20 cellular contexts compared by ENCODE assay signal in the genomic region with DNA sequence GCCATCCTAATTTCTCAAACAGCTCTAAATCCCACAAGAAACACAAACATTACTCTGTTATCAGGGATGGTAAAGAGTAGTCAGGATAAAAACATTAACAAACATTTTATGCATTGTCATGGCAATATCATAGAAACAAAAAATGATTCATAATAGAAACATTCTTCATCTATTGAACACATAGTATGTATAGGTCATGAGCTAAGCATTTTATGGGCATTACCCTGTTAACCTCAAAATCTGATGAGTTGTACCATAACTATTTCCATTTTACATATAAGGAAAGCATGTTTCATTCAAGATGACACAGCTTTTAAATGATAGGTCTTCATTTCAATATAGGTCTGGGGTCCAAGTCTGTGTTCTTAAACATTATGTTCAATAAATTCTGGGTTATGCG.
DNase-seq lines count a peak whose midpoint lies in the region; ATAC-seq and TF ChIP-seq lines count a peak whose summit lies in the region.
"Had no signal": no experiment of that assay in that cellular context is flagged by ENCODE, and none has a peak within 500 bp of the region (broad histone marks: within the 10 kb centered on the region; RNA-seq: fewer than 3 reads in every experiment).

No MANE protein-coding gene starts in this region.

- H3K4me3 ChIP-seq in Panc1 (ENCODE audit: low read depth in 2 of 2, low read length in 2 of 2) (no peak overlapping the region), choroid plexus epithelial cell (ENCODE audit: low read depth, low read length) (no peak overlapping the region)
- H3K4me3 ChIP-seq: hepatocyte, thoracic aorta had no signal

- no peaks in the 10 kb centered on the region for H3K27me3 ChIP-seq in Panc1 (ENCODE audit: control insufficient read depth, insufficient read depth, low read length)
- H3K27me3 ChIP-seq: BE2C, hepatocyte had no signal

- no peak for TF ChIP-seq CTCF in Panc1 (IDR thresholded peaks at IDR 0.05)
- no peak for TF ChIP-seq CTCF in choroid plexus epithelial cell (conservative IDR thresholded peaks at IDR 0.05; ENCODE audit: low read depth, low read length)

- H3K27ac ChIP-seq in Panc1 (ENCODE audit: low read length) = peak overlapping the region; percentile 39; the same call in 1 of the 2 replicates
- H3K27ac ChIP-seq: hepatocyte, thoracic aorta had no signal

- intact Hi-C loops in Panc1 (cut with micrococcal nuclease; ENCODE audit: unreplicated experiment) = no loop called here

- H3K4me1 ChIP-seq in Panc1 (ENCODE audit: control insufficient read depth, insufficient read depth, low read length) = peaks cover 2% of the 10 kb centered on the region
- H3K4me1 ChIP-seq: BE2C had no signal

- ATAC-seq in Panc1 = peak; percentile 48; the same call in 1 of the 2 replicates
- ATAC-seq in GM19397 (IDR thresholded peaks at IDR 0.05; ENCODE audit: unreplicated experiment) = no peak
- ATAC-seq: activated CD8-positive, alpha-beta T cell treated with anti-CD3 and anti-CD28 coated beads, Interleukin-2, amount 10 ng/mL, durations not matched to agents 7 days and 5 days; left colon had no signal

- DNase-seq in EL = peak; percentile 90
- no peak for DNase-seq in Panc1 (ENCODE audit: low read depth, low spot score)
- DNase-seq in choroid plexus epithelial cell (ENCODE audit: low read depth) = peak; percentile 81
- peak; percentile 83 for DNase-seq in kidney tubule cell (ENCODE audit: low spot score)
- no peak for DNase-seq in SIG-M5 treated with dmso at 0.1 percent for 504 hours (lab: John Stamatoyannopoulos, UW; ENCODE audit: unreplicated experiment)
- no peak for DNase-seq in activated CD8-positive, alpha-beta memory T cell treated with anti-CD3 and anti-CD28 coated beads for 24 hours
- no peak for DNase-seq in DMS79 treated with DMSO at 0.1 percent for 48 hours (lab: John Stamatoyannopoulos, UW)
- DNase-seq: activated CD8-positive, alpha-beta T cell treated with anti-CD3 and anti-CD28 coated beads, Interleukin-2, amount 10 ng/mL, durations not matched to agents 7 days and 5 days; activated gamma-delta T cell treated with Interleukin-2 at 50 U/mL for 16 hours; BE2C; DMS53; H9; Kasumi-1; left colon; NCI-H2081 treated with DMSO at 0.1 percent for 48 hours; NCI-H82; SHP77 treated with DMSO at 0.1 percent for 48 hours had no signal

- H3K36me3 ChIP-seq in Panc1 (ENCODE audit: control insufficient read depth, insufficient read depth, low read length) = no peaks in the 10 kb centered on the region
- H3K36me3 ChIP-seq: BE2C, thoracic aorta had no signal

- BruUV-seq in Panc1 (replicated peaks; lab: Mats Ljungman, UMichigan) = no TSS peak

- CTCF ChIA-PET in Panc1 (lab: Charles Lee) = no interaction called here

- in situ Hi-C loops in Panc1 (cut with HindIII; ENCODE audit: low pct_unique_long_range_greater_than_20kb, low sequenced_read_pairs) = no loop called here

- POLR2A ChIA-PET in Panc1 (lab: Charles Lee) = no interaction called here

- peaks cover 2% of the 10 kb centered on the region; the same call in 1 of the 2 replicates for H3K9me3 ChIP-seq in Panc1 (ENCODE audit: control insufficient read depth, insufficient read depth, low read depth, low read length)
- H3K9me3 ChIP-seq: BE2C had no signal

Comparison
In these comparisons a context has a peak if more than half of its experiments do, and no peak if none do; other contexts are left out.
1. DNase-seq: peak in EL (single experiment), choroid plexus epithelial cell (single experiment) and kidney tubule cell (single experiment); none in Panc1 (single experiment), SIG-M5 treated with dmso at 0.1 percent for 504 hours (single experiment), activated CD8-positive, alpha-beta memory T cell treated with anti-CD3 and anti-CD28 coated beads for 24 hours (single experiment) and DMS79 treated with DMSO at 0.1 percent for 48 hours (single experiment).